Comparison of ENCODE assay signal across 8 cellular contexts in genomic region chr22:36470162-36470993, GRCh38. TPM values are rescaled to one million over a fixed set of nuclear protein-coding genes. Genes with fewer than 3 reads are reported as not detected.
DNase-seq lines count a peak whose midpoint lies in the region; ATAC-seq and TF ChIP-seq lines count a peak whose summit lies in the region.

No MANE protein-coding gene starts in this region.

- H3K4me1 Mint-ChIP-seq in activated T-cell treated with anti-CD3 and anti-CD28 coated beads, Interleukin-2, amount 50 U/mL, for 24 hours (ENCODE audit: low read depth): peaks cover 33% of the 10 kb centered on the region
- peaks cover 10 to 26% (median 21%) of the 10 kb centered on the region in 3 donors for H3K4me1 Mint-ChIP-seq in naive B cell

- H3K4me3 ChIP-seq in PC-3 (ENCODE audit: low read length): no peak overlapping the region

- H3K36me3 ChIP-seq in PC-3 (ENCODE audit: low read depth, low read length): peaks cover 3% of the 10 kb centered on the region; the same call in 1 of the 2 replicates

- peak overlapping the region; percentile 14; the same call in 1 of the 2 replicates for H3K4me2 ChIP-seq in PC-3 (ENCODE audit: low read length)

- H3K9me3 Mint-ChIP-seq in activated T-cell treated with anti-CD3 and anti-CD28 coated beads, Interleukin-2, amount 50 U/mL, for 24 hours: no peaks in the 10 kb centered on the region
- H3K9me3 Mint-ChIP-seq in naive B cell: no peaks in the 10 kb centered on the region

- peaks cover 94% of the 10 kb centered on the region for H3K36me3 Mint-ChIP-seq in activated T-cell treated with anti-CD3 and anti-CD28 coated beads, Interleukin-2, amount 50 U/mL, for 24 hours (ENCODE audit: low read depth)
- peaks cover 1 to 4% of the 10 kb centered on the region in 2 donors for H3K36me3 Mint-ChIP-seq in naive B cell

- no peak overlapping the region for H3K9ac ChIP-seq in PC-3 (ENCODE audit: low read length)

- peak overlapping the region; percentile 72 for H3K27ac Mint-ChIP-seq in activated T-cell treated with anti-CD3 and anti-CD28 coated beads, Interleukin-2, amount 50 U/mL, for 24 hours
- H3K27ac Mint-ChIP-seq in naive B cell: peak overlapping the region in 3 of 6 donors; percentile 36 to 85 (median 75)

- no peaks in the 10 kb centered on the region for H3K9me2 ChIP-seq in PC-3 (replicated peaks; ENCODE audit: low read length)

- BruUV-seq in PC-3 (replicated peaks; lab: Mats Ljungman, UMichigan): no TSS peak

- H3F3A ChIP-seq in PC-3 (ENCODE audit: low read length, unreplicated experiment): no peaks in the 10 kb centered on the region

- peaks cover 31% of the 10 kb centered on the region; the same call in 1 of the 2 replicates for H3K79me2 ChIP-seq in PC-3 (ENCODE audit: low read length)

- peak; percentile 82 for TF ChIP-seq CTCF in PC-3 (conservative IDR thresholded peaks at IDR 0.05; ENCODE audit: low read depth, low read length)

- H3K4me1 ChIP-seq in PC-3 (ENCODE audit: insufficient read depth, low read length): peaks cover 58% of the 10 kb centered on the region

- DNase-seq in COLO668 (lab: John Stamatoyannopoulos, UW; ENCODE audit: unreplicated experiment) (peak; percentile 75), HS-27A (ENCODE audit: low read depth) (peak; percentile 64), PC-3 (peak; percentile 84), naive B cell (peak; percentile 82)
- DNase-seq in activated T-cell treated with anti-CD3 and anti-CD28 coated beads, Interleukin-2, amount 50 U/mL, for 24 hours: peak; percentile 83
- DNase-seq in stimulated activated CD8-positive, alpha-beta memory T cell treated with anti-CD3 and anti-CD28 coated beads, Interleukin-7, amount 100 ng/mL, for 24 hours (ENCODE audit: low read depth): peak; percentile 48

- no peaks in the 10 kb centered on the region for H3K9me3 ChIP-seq in PC-3 (ENCODE audit: low read length)

- no peak overlapping the region for H3K4me3 Mint-ChIP-seq in activated T-cell treated with anti-CD3 and anti-CD28 coated beads, Interleukin-2, amount 50 U/mL, for 24 hours
- H3K4me3 Mint-ChIP-seq in naive B cell: peak overlapping the region in 1 of 8 donors; percentile 24

- POLR2A ChIA-PET in PC-3 (lab: Charles Lee; ENCODE audit: unreplicated experiment): interaction anchor here (1.0 kb wide), 1 partner anchor 82 kb away, joined by 7 read pairs; the partner anchor contains the start of gene MYH9

- intact Hi-C loops in PC-3 (cut with micrococcal nuclease): loop anchor here (1.0 kb wide), 2 partner anchors 137 to 169 kb away; no protein-coding TSS in a partner anchor

- H2AFZ ChIP-seq in PC-3 (ENCODE audit: low read length): no peak overlapping the region

- no peaks in the 10 kb centered on the region for H3K27me3 Mint-ChIP-seq in activated T-cell treated with anti-CD3 and anti-CD28 coated beads, Interleukin-2, amount 50 U/mL, for 24 hours
- H3K27me3 Mint-ChIP-seq in naive B cell: no peaks in the 10 kb centered on the region

- ATAC-seq in PC-3 (peak; percentile 53), esophagus mucosa (peak; percentile 68), naive B cell (ENCODE audit: low read depth in 2 of 2) (peak; percentile 98 to 99), GM18873 (IDR thresholded peaks at IDR 0.05; ENCODE audit: low FRiP score, unreplicated experiment) (no peak)

- H4K20me1 ChIP-seq in PC-3 (ENCODE audit: low read length): no peaks in the 10 kb centered on the region

- H3K27ac ChIP-seq in PC-3 (ENCODE audit: low read length): no peak overlapping the region

- H3K27me3 ChIP-seq in PC-3 (ENCODE audit: low read length): no peaks in the 10 kb centered on the region

- CTCF ChIA-PET in PC-3 (lab: Charles Lee): interaction anchor here (0.6 to 1.6 kb wide), 7 partner anchors 65 to 168 kb away, joined by 3 to 8 read pairs (median 4); no protein-coding TSS in a partner anchor

RNA-seq across cellular contexts. Expression of gene TXN2, which starts 11.1 kb away (rescaled TPM):
- 49.6 and 52.5 TPM in 2 replicates for total RNA-seq in PC-3 (2014; rRNA removed)
- 103 TPM for total RNA-seq in esophagus mucosa
- 100 to 1,000 TPM in 5 of 6 donors, 10 to 100 TPM in 1; 97.1 to 130 (median 108) TPM for polyA plus RNA-seq in naive B cell (ENCODE audit: low read depth in 6 of 6)

RNA-seq across cellular contexts. Expression of gene FOXRED2, which starts 36.5 kb away (rescaled TPM):
- total RNA-seq in PC-3 (2014; rRNA removed) (5.5 and 6.5 TPM in 2 replicates), esophagus mucosa (8.7 TPM)
- polyA plus RNA-seq in naive B cell (ENCODE audit: low read depth in 6 of 6): 1 to 10 TPM; 2.0 to 6.3 (median 3.2) TPM

RNA-seq across cellular contexts. Expression of gene EIF3D, which starts 58.6 kb away (rescaled TPM):
- total RNA-seq in PC-3 (2014; rRNA removed) (210 and 247 TPM in 2 replicates), esophagus mucosa (135 TPM)
- 100 to 1,000 TPM; 142 to 185 (median 168) TPM for polyA plus RNA-seq in naive B cell (ENCODE audit: low read depth in 6 of 6)
